9 cellular contexts compared by ENCODE assay signal in genomic region chr5:65037845-65038815, GRCh38.
DNase-seq lines count a peak whose midpoint lies in the region; ATAC-seq, FAIRE-seq and TF ChIP-seq lines count a peak whose summit lies in the region.
"Had no signal": no experiment of that assay in that cellular context is flagged by ENCODE, and none has a peak within 500 bp of the region (broad histone marks: within the 10 kb centered on the region; RNA-seq: fewer than 3 reads in every experiment).

No MANE protein-coding gene starts in this region.

- H3K36me3 ChIP-seq in GM12878 (ENCODE audit: control insufficient read depth in 2 of 2, insufficient read depth in 2 of 2, low read length in 1 of 2): no peaks in the 10 kb centered on the region
- no peaks in the 10 kb centered on the region for H3K36me3 ChIP-seq in mucosa of descending colon (ENCODE audit: low read depth)

- in situ Hi-C loops in GM12878 (cut with MboI): no loop called here

- peak; percentile 42 for DNase-seq in Calu3
- DNase-seq in HuH-7 (ENCODE audit: low spot score): peak; percentile 70
- no peak for DNase-seq in GM12878 (ENCODE audit: low read depth, low spot score)
- peak in 1 of 3 donors; percentile 62 for DNase-seq in mucosa of descending colon
- DNase-seq in NOMO-1 (lab: John Stamatoyannopoulos, UW; ENCODE audit: unreplicated experiment in 2 of 2): no peak
- DNase-seq in glomerular visceral epithelial cell (ENCODE audit: extremely low spot score): no peak
- DNase-seq in occipital lobe (lab: John Stamatoyannopoulos, UW): no peak
- DNase-seq in NCI-H187 treated with DMSO at 0.1 percent for 48 hours (lab: John Stamatoyannopoulos, UW): no peak
- DNase-seq: naive B cell had no signal

- H2AFZ ChIP-seq in GM12878 (ENCODE audit: control insufficient read depth, low read depth, low read length): no peak overlapping the region

- TF ChIP-seq POLR2A in GM12878 (IDR thresholded peaks at IDR 0.05; ENCODE audit: low read depth, low read length): no peak

- no peaks in the 10 kb centered on the region for H3K27me3 ChIP-seq in GM12878 (replicated peaks in 1 of 2; ENCODE audit: control insufficient read depth in 2 of 2, insufficient read depth in 2 of 2, low read length in 1 of 2)

- RAD21 ChIA-PET in GM12878 (lab: Charles Lee; ENCODE audit: unreplicated experiment): interaction anchor here (0.5 to 5.3 kb wide), 6 partner anchors 8 to 444 kb away, joined by 3 to 23 read pairs (median 4); no protein-coding TSS in a partner anchor

- H3K27ac ChIP-seq in GM12878 (ENCODE audit: control insufficient read depth, insufficient read depth): no peak overlapping the region

- TF ChIP-seq CTCF in Calu3 (IDR thresholded peaks at IDR 0.05; ENCODE audit: unreplicated experiment): peak; percentile 37
- peak; percentile 22 to 38 (median 29); a peak in 4 of 6 replicates for TF ChIP-seq CTCF in GM12878 (IDR thresholded peaks at IDR 0.05 in 2 of 3, conservative IDR thresholded peaks at IDR 0.05 in 1 of 3; ENCODE audit: control insufficient read depth in 2 of 3, extremely low read depth in 1 of 3, insufficient read depth in 1 of 3, low read depth in 3 of 3, low read length in 3 of 3)
- TF ChIP-seq CTCF in mucosa of descending colon (IDR thresholded peaks at IDR 0.05): peak; percentile 25

- 78% methylated on average over 9 of the region's 9 CpGs for WGBS in GM12878 (ENCODE audit: insufficient coverage, insufficient replicate concordance, low lambda C conversion rate, missing lambda C conversion rate)

- intact Hi-C loops in Calu3 (cut with micrococcal nuclease; ENCODE audit: unreplicated experiment): loop anchor here (5.0 kb wide), 2 partner anchors 226 to 444 kb away; partner anchors contain the start of gene ADAMTS6
- intact Hi-C loops in GM12878 (cut with micrococcal nuclease; ENCODE audit: unreplicated experiment): no loop called here
- intact Hi-C loops in mucosa of descending colon (cut with DNase I, micrococcal nuclease): no loop called here

- H3K4me2 ChIP-seq in GM12878 (ENCODE audit: control insufficient read depth, insufficient read depth): no peak overlapping the region

- H3K27ac Mint-ChIP-seq in Calu3 (ENCODE audit: unreplicated experiment): no peak overlapping the region

- no peak for TF ChIP-seq EP300 in GM12878 (IDR thresholded peaks at IDR 0.05; ENCODE audit: borderline replicate concordance in 1 of 2, control insufficient read depth in 1 of 2, low read depth in 2 of 2, low read length in 2 of 2)

- H3K79me2 ChIP-seq in GM12878 (ENCODE audit: control insufficient read depth, insufficient read depth, low read length): no peaks in the 10 kb centered on the region

- SMC1A ChIA-PET in GM12878 (lab: Charles Lee; ENCODE audit: uncharacterized antibody, unreplicated experiment): interaction anchor here (0.6 to 20.8 kb wide), 5 partner anchors 8 to 781 kb away, joined by 3 to 614 read pairs (median 9); no protein-coding TSS in a partner anchor

- H3K4me3 ChIP-seq in GM12878 (no peak overlapping the region), mucosa of descending colon (no peak overlapping the region)

- ATAC-seq in GM12878 (no peak), mucosa of descending colon (peak; percentile 50)

- CTCF ChIA-PET in Calu3 (lab: Charles Lee): no interaction called here
- CTCF ChIA-PET in GM12878 (lab: Yijun Ruan, JAX): interaction anchor here (0.6 to 7.8 kb wide), 19 partner anchors 10 to 227 kb away, joined by 3 to 67 read pairs (median 4); no protein-coding TSS in a partner anchor

- H4K20me1 ChIP-seq in GM12878 (ENCODE audit: control insufficient read depth, insufficient read depth): no peaks in the 10 kb centered on the region

- TF ChIP-seq RAD21 in GM12878 (IDR thresholded peaks at IDR 0.05; ENCODE audit: insufficient read depth, low read depth, low read length): no peak

- H3K27me3 Mint-ChIP-seq in Calu3 (ENCODE audit: unreplicated experiment): no peaks in the 10 kb centered on the region
- H3K27me3 Mint-ChIP-seq: naive B cell had no signal

- H3K4me1 ChIP-seq in GM12878 (ENCODE audit: control insufficient read depth, insufficient read depth, low read length) (peaks cover 18% of the 10 kb centered on the region), mucosa of descending colon (ENCODE audit: low read depth) (peaks cover 3% of the 10 kb centered on the region)

- POLR2A ChIA-PET in GM12878 (lab: Charles Lee): interaction anchor here (0.6 to 7.6 kb wide), 4 partner anchors 11 to 61 kb away, joined by 3 to 52 read pairs (median 4); no protein-coding TSS in a partner anchor

- peaks cover 13% of the 10 kb centered on the region for H3K36me3 Mint-ChIP-seq in Calu3 (ENCODE audit: insufficient read depth, unreplicated experiment)
- H3K36me3 Mint-ChIP-seq: naive B cell had no signal

- H3K9me3 ChIP-seq in GM12878 (replicated peaks; ENCODE audit: control insufficient read depth, insufficient read depth, low read length) (no peaks in the 10 kb centered on the region; the same call in 2 of the 3 replicates), mucosa of descending colon (no peaks in the 10 kb centered on the region)

- no peak overlapping the region for H3K9ac ChIP-seq in GM12878 (ENCODE audit: control insufficient read depth, insufficient read depth, low read length)

- H3K9me3 Mint-ChIP-seq in Calu3 (ENCODE audit: low read depth, unreplicated experiment): no peaks in the 10 kb centered on the region
- H3K9me3 Mint-ChIP-seq: naive B cell had no signal

- no TSS peak for BruUV-seq in Calu3 (replicated peaks; lab: Mats Ljungman, UMichigan)
- no TSS peak for BruUV-seq in GM12878 (replicated peaks; lab: Mats Ljungman, UMichigan)

- FAIRE-seq in GM12878 (lab: Jason Lieb, UNC): no peak

- no peak overlapping the region for H3K4me3 Mint-ChIP-seq in Calu3 (ENCODE audit: low read depth, unreplicated experiment)

- peaks cover 8% of the 10 kb centered on the region for H3K4me1 Mint-ChIP-seq in Calu3 (ENCODE audit: low read depth, unreplicated experiment)

TF ChIP-seq in GM12878, 131 proteins besides CTCF, POLR2A, EP300 and RAD21:
- peak; percentile 40; the same call in 1 of the 2 replicates for TF ChIP-seq SPI1 (IDR thresholded peaks at IDR 0.05; ENCODE audit: borderline replicate concordance, insufficient read depth, low read depth, low read length)
- TF ChIP-seq ZZZ3 (IDR thresholded peaks at IDR 0.05; ENCODE audit: control insufficient read depth, insufficient read length, low read depth): no peak
- TF ChIP-seq RUNX3 (IDR thresholded peaks at IDR 0.05; ENCODE audit: low read length): peak; percentile 40; the same call in 1 of the 2 replicates
- TF ChIP-seq MYC (IDR thresholded peaks at IDR 0.05; ENCODE audit: insufficient read depth, insufficient read length, insufficient replicate concordance, low read length, severe bottlenecking): no peak
- TF ChIP-seq ZNF592 (IDR thresholded peaks at IDR 0.05): no peak
- TF ChIP-seq RAD51 (IDR thresholded peaks at IDR 0.05): no peak
- TF ChIP-seq SMARCA5 (IDR thresholded peaks at IDR 0.05): no peak
- no peak for TF ChIP-seq POLR2AphosphoS5 (IDR thresholded peaks at IDR 0.05; ENCODE audit: low read length)
- TF ChIP-seq STAT3 (IDR thresholded peaks at IDR 0.05; ENCODE audit: low read depth, low read length): no peak
- TF ChIP-seq SKIL (IDR thresholded peaks at IDR 0.05; ENCODE audit: low read depth, poor library complexity, severe bottlenecking): no peak
- no peak for TF ChIP-seq NFYA (IDR thresholded peaks at IDR 0.05; ENCODE audit: borderline replicate concordance, low read depth, low read length)

Comparison
In these comparisons a context has a peak if more than half of its experiments do, and no peak if none do; other contexts are left out.
1. DNase-seq: peak in Calu3 (single experiment) and HuH-7 (single experiment); none in GM12878 (single experiment), NOMO-1 (0 of 2), glomerular visceral epithelial cell (single experiment), occipital lobe (single experiment) and NCI-H187 treated with DMSO at 0.1 percent for 48 hours (single experiment).
2. Peak in every context shown above with its lines, with median percentiles within 50 percentile points of each other: CTCF ChIP-seq.